In the genomic region with DNA sequence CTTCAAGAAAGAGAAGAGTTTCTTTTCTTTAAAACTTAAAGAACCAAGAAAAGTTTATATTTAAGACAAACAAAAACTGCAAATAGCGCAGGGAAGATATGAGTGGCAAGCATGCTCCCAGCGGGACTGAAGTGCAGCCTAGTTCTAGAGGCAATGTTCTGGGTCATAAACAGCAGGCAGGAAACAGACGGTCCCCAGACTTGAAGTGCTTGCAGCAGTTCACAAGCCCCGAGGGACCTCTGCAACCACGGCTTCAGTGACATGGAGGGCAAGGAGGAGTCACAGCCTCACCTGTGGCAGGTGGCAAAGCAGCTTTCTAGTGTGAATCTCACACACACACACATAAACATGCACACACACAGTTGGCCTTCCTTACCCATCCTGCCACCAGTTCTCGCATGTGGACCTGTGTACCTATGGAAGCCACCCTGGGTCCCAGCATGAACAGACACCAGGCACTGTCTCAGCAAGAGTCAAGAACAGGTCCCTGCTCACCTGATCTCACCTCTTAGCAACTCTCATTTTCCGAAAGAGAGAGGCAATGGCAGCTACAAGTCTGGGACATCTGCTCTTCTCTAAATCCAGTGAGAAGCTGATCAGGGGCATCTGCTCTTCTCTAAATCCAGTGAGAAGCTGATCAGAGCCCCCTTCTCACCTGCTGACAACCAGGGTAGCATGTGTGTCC, we compare ENCODE assay signal across 10 cellular contexts.
DNase-seq lines count a peak whose midpoint lies in the region; ATAC-seq and TF ChIP-seq lines count a peak whose summit lies in the region.
"Had no signal": no experiment of that assay in that cellular context is flagged by ENCODE, and none has a peak within 500 bp of the region (broad histone marks: within the 10 kb centered on the region; RNA-seq: fewer than 3 reads in every experiment).

No MANE protein-coding gene starts in this region.

- H3K27me3 Mint-ChIP-seq in Caco-2 (ENCODE audit: insufficient read depth, unreplicated experiment), result no peaks in the 10 kb centered on the region
- no peaks in the 10 kb centered on the region for H3K27me3 Mint-ChIP-seq in T-helper 2 cell treated with Interferon-gamma antibody and Interleukin-4, amounts not matched to agents 5 μg/mL and 100 μg/mL, for 36 hours (ENCODE audit: low read depth)

- H3K4me2 ChIP-seq in smooth muscle cell, result peak overlapping the region; percentile 9

- POLR2A ChIA-PET in Caco-2 (lab: Charles Lee), result no interaction called here

- peaks cover 14% of the 10 kb centered on the region for H3K4me1 ChIP-seq in smooth muscle cell (ENCODE audit: low read depth)
- no peaks in the 10 kb centered on the region for H3K4me1 ChIP-seq in effector memory CD4-positive, alpha-beta T cell (ENCODE audit: control insufficient read depth, insufficient read depth, low read length, poor library complexity, severe bottlenecking)
- no peaks in the 10 kb centered on the region for H3K4me1 ChIP-seq in Caco-2

- H3K36me3 ChIP-seq in smooth muscle cell (ENCODE audit: low read depth) (no peaks in the 10 kb centered on the region), Caco-2 (ENCODE audit: control insufficient read depth, insufficient read depth, low read length) (no peaks in the 10 kb centered on the region)
- no peaks in the 10 kb centered on the region for H3K36me3 ChIP-seq in effector memory CD4-positive, alpha-beta T cell (ENCODE audit: control insufficient read depth, insufficient read depth, low read length)

- no peaks in the 10 kb centered on the region for H3K79me2 ChIP-seq in smooth muscle cell (ENCODE audit: low read depth)

- in situ Hi-C loops in G401 (cut with HindIII; ENCODE audit: low sequenced_read_pairs), result no loop called here

- peaks cover under 1% of the 10 kb centered on the region for H3K4me1 Mint-ChIP-seq in Caco-2 (ENCODE audit: low read depth, unreplicated experiment)
- no peaks in the 10 kb centered on the region for H3K4me1 Mint-ChIP-seq in T-helper 2 cell treated with Interferon-gamma antibody and Interleukin-4, amounts not matched to agents 5 μg/mL and 100 μg/mL, for 36 hours (ENCODE audit: low read depth)
- H3K4me1 Mint-ChIP-seq: activated naive CD4-positive, alpha-beta T cell treated with anti-CD3 and anti-CD28 coated beads, Interleukin-2, amount 50 U/mL, for 24 hours had no signal

- no peaks in the 10 kb centered on the region for H3K9me3 ChIP-seq in smooth muscle cell (replicated peaks; ENCODE audit: low read depth)
- H3K9me3 ChIP-seq in effector memory CD4-positive, alpha-beta T cell (ENCODE audit: control insufficient read depth, low read length), result no peaks in the 10 kb centered on the region
- no peaks in the 10 kb centered on the region for H3K9me3 ChIP-seq in Caco-2

- no peaks in the 10 kb centered on the region for H3K27me3 ChIP-seq in smooth muscle cell (ENCODE audit: low read depth)
- H3K27me3 ChIP-seq in effector memory CD4-positive, alpha-beta T cell (replicated peaks; ENCODE audit: control insufficient read depth, insufficient read depth, low read length, poor library complexity, severe bottlenecking), result no peaks in the 10 kb centered on the region
- H3K27me3 ChIP-seq in Caco-2 (replicated peaks; ENCODE audit: control insufficient read depth, insufficient read depth, low read length), result no peaks in the 10 kb centered on the region

- BruUV-seq in Caco-2 (replicated peaks; lab: Mats Ljungman, UMichigan), result no TSS peak

- peak overlapping the region; percentile 42 for H3K9ac ChIP-seq in smooth muscle cell (ENCODE audit: low read depth)

- H4K20me1 ChIP-seq in smooth muscle cell (ENCODE audit: low read depth), result no peaks in the 10 kb centered on the region

- H3K36me3 Mint-ChIP-seq in Caco-2 (ENCODE audit: insufficient read depth, unreplicated experiment), result no peaks in the 10 kb centered on the region
- H3K36me3 Mint-ChIP-seq in T-helper 2 cell treated with Interferon-gamma antibody and Interleukin-4, amounts not matched to agents 5 μg/mL and 100 μg/mL, for 36 hours (ENCODE audit: low read depth), result no peaks in the 10 kb centered on the region
- H3K36me3 Mint-ChIP-seq: activated naive CD4-positive, alpha-beta T cell treated with anti-CD3 and anti-CD28 coated beads, Interleukin-2, amount 50 U/mL, for 24 hours had no signal

- 54% methylated on average over 7 of the region's 7 CpGs for WGBS in smooth muscle cell (ENCODE audit: low lambda C conversion rate)

- H3K4me3 Mint-ChIP-seq in Caco-2 (ENCODE audit: unreplicated experiment), result no peak overlapping the region
- no peak overlapping the region for H3K4me3 Mint-ChIP-seq in T-helper 2 cell treated with Interferon-gamma antibody and Interleukin-4, amounts not matched to agents 5 μg/mL and 100 μg/mL, for 36 hours
- H3K4me3 Mint-ChIP-seq: activated naive CD4-positive, alpha-beta T cell treated with anti-CD3 and anti-CD28 coated beads, Interleukin-2, amount 50 U/mL, for 24 hours had no signal

- no peak overlapping the region for H2AFZ ChIP-seq in smooth muscle cell (ENCODE audit: low read depth)

- TF ChIP-seq CTCF in smooth muscle cell (IDR thresholded peaks at IDR 0.05; ENCODE audit: borderline replicate concordance, insufficient read depth, poor library complexity, severe bottlenecking), result no peak
- TF ChIP-seq CTCF in Caco-2 (IDR thresholded peaks at IDR 0.05; ENCODE audit: insufficient read depth in 1 of 2, low read depth in 1 of 2, low read length in 1 of 2, severe bottlenecking in 1 of 2, unreplicated experiment in 1 of 2), result no peak

- CTCF ChIA-PET in Caco-2 (lab: Charles Lee), result no interaction called here

- DNase-seq in NCI-H82 (lab: John Stamatoyannopoulos, UW), result peak; percentile 90
- DNase-seq in smooth muscle cell (lab: John Stamatoyannopoulos, UW; ENCODE audit: unreplicated experiment), result no peak
- no peak for DNase-seq in effector memory CD4-positive, alpha-beta T cell
- no peak for DNase-seq in G401 (ENCODE audit: low spot score)
- DNase-seq in Caco-2, result no peak
- DNase-seq in T-helper 2 cell treated with Interferon-gamma antibody and Interleukin-4, amounts not matched to agents 5 μg/mL and 100 μg/mL, for 36 hours (ENCODE audit: low spot score), result no peak

- peak; percentile 58 for ATAC-seq in GM19438 (IDR thresholded peaks at IDR 0.05; ENCODE audit: low read depth, unreplicated experiment)
- ATAC-seq in HG03095 (IDR thresholded peaks at IDR 0.05; ENCODE audit: unreplicated experiment), result peak; percentile 67
- ATAC-seq: K562 had no signal

- intact Hi-C loops in Caco-2 (cut with micrococcal nuclease; ENCODE audit: unreplicated experiment), result no loop called here

- H3K4me3 ChIP-seq in smooth muscle cell, result no peak overlapping the region
- H3K4me3 ChIP-seq in effector memory CD4-positive, alpha-beta T cell (ENCODE audit: insufficient read depth, low read depth, low read length, poor library complexity, severe bottlenecking), result no peak overlapping the region
- H3K4me3 ChIP-seq in Caco-2 (ENCODE audit: low read depth, low read length), result no peak overlapping the region
- H3K4me3 ChIP-seq: K562 had no signal

- H3F3A ChIP-seq in smooth muscle cell (ENCODE audit: low read depth), result peaks cover 30% of the 10 kb centered on the region

- H3K27ac Mint-ChIP-seq in Caco-2 (ENCODE audit: unreplicated experiment), result no peak overlapping the region
- no peak overlapping the region for H3K27ac Mint-ChIP-seq in T-helper 2 cell treated with Interferon-gamma antibody and Interleukin-4, amounts not matched to agents 5 μg/mL and 100 μg/mL, for 36 hours
- H3K27ac Mint-ChIP-seq: activated naive CD4-positive, alpha-beta T cell treated with anti-CD3 and anti-CD28 coated beads, Interleukin-2, amount 50 U/mL, for 24 hours had no signal

- H3K9me3 Mint-ChIP-seq in Caco-2 (ENCODE audit: unreplicated experiment), result peaks cover 2% of the 10 kb centered on the region
- H3K9me3 Mint-ChIP-seq in T-helper 2 cell treated with Interferon-gamma antibody and Interleukin-4, amounts not matched to agents 5 μg/mL and 100 μg/mL, for 36 hours, result no peaks in the 10 kb centered on the region
- H3K9me3 Mint-ChIP-seq: activated naive CD4-positive, alpha-beta T cell treated with anti-CD3 and anti-CD28 coated beads, Interleukin-2, amount 50 U/mL, for 24 hours had no signal

- peak overlapping the region; percentile 64 for H3K27ac ChIP-seq in smooth muscle cell (ENCODE audit: low read depth)
- H3K27ac ChIP-seq in effector memory CD4-positive, alpha-beta T cell (ENCODE audit: insufficient read depth, low read length, poor library complexity, severe bottlenecking), result no peak overlapping the region
